13 cellular contexts compared by ENCODE assay signal in genomic region chr2:106130251-106130998, GRCh38.
DNase-seq lines count a peak whose midpoint lies in the region; ATAC-seq and TF ChIP-seq lines count a peak whose summit lies in the region.
"Had no signal": no experiment of that assay in that cellular context is flagged by ENCODE, and none has a peak within 500 bp of the region (broad histone marks: within the 10 kb centered on the region; RNA-seq: fewer than 3 reads in every experiment).

No MANE protein-coding gene starts in this region.

- H3K27ac Mint-ChIP-seq in MCF 10A (ENCODE audit: low read depth, unreplicated experiment), result no peak overlapping the region
- H3K27ac Mint-ChIP-seq in activated CD8-positive, alpha-beta memory T cell treated with anti-CD3 and anti-CD28 coated beads, Interleukin-2, amount 10 ng/mL, durations not matched to agents 7 days and 5 days, result no peak overlapping the region
- H3K27ac Mint-ChIP-seq: stimulated activated naive CD8-positive, alpha-beta T cell treated with anti-CD3 and anti-CD28 coated beads, Interleukin-15, Interleukin-2, amounts not matched to agents 100 ng/mL and 50 ng/mL, for 24 hours had no signal

- peaks cover 1% of the 10 kb centered on the region for H3K79me1 ChIP-seq in mesendoderm (ENCODE audit: low read length)

- peak overlapping the region; percentile 74 for H3K4ac ChIP-seq in mesendoderm (ENCODE audit: low read depth, low read length)

- H2BK15ac ChIP-seq in mesendoderm (replicated peaks; ENCODE audit: low read depth), result no peak overlapping the region

- no peak overlapping the region for H3K9ac ChIP-seq in BLaER1
- no peak overlapping the region for H3K9ac ChIP-seq in mesendoderm (ENCODE audit: low read length)

- no peak overlapping the region for H2BK5ac ChIP-seq in mesendoderm (ENCODE audit: low read length)

- no peaks in the 10 kb centered on the region for H3K79me2 ChIP-seq in mesendoderm (ENCODE audit: control insufficient read depth, insufficient read depth, low read length)

- peaks cover 50% of the 10 kb centered on the region for H3K36me3 ChIP-seq in BLaER1
- peaks cover 1% of the 10 kb centered on the region for H3K36me3 ChIP-seq in H7 (replicated peaks; ENCODE audit: control insufficient read depth, insufficient read depth, low read length)
- H3K36me3 ChIP-seq in mesendoderm (ENCODE audit: control insufficient read depth, insufficient read depth, low read length), result no peaks in the 10 kb centered on the region

- no TSS peak for BruUV-seq in MCF 10A (replicated peaks; lab: Mats Ljungman, UMichigan)

- peak overlapping the region; percentile 65; the same call in 1 of the 2 replicates for H3K27ac ChIP-seq in BLaER1
- no peak overlapping the region for H3K27ac ChIP-seq in mesendoderm (ENCODE audit: low read depth, low read length)
- H3K27ac ChIP-seq: heart right ventricle had no signal

- H3K9me3 Mint-ChIP-seq in MCF 10A (ENCODE audit: unreplicated experiment), result no peaks in the 10 kb centered on the region
- no peaks in the 10 kb centered on the region for H3K9me3 Mint-ChIP-seq in activated CD8-positive, alpha-beta memory T cell treated with anti-CD3 and anti-CD28 coated beads, Interleukin-2, amount 10 ng/mL, durations not matched to agents 7 days and 5 days (ENCODE audit: low read depth)
- H3K9me3 Mint-ChIP-seq: CD14-positive monocyte; stimulated activated naive CD8-positive, alpha-beta T cell treated with anti-CD3 and anti-CD28 coated beads, Interleukin-15, Interleukin-2, amounts not matched to agents 100 ng/mL and 50 ng/mL, for 24 hours had no signal

- H3K56ac ChIP-seq in mesendoderm (ENCODE audit: low read length), result peak overlapping the region; percentile 61

- peak overlapping the region; percentile 44 for H3K4me3 Mint-ChIP-seq in MCF 10A (ENCODE audit: unreplicated experiment)
- H3K4me3 Mint-ChIP-seq in activated CD8-positive, alpha-beta memory T cell treated with anti-CD3 and anti-CD28 coated beads, Interleukin-2, amount 10 ng/mL, durations not matched to agents 7 days and 5 days, result no peak overlapping the region
- H3K4me3 Mint-ChIP-seq: stimulated activated naive CD8-positive, alpha-beta T cell treated with anti-CD3 and anti-CD28 coated beads, Interleukin-15, Interleukin-2, amounts not matched to agents 100 ng/mL and 50 ng/mL, for 24 hours had no signal

- H4K20me1 ChIP-seq in BLaER1, result peaks cover 54% of the 10 kb centered on the region

- no peak for DNase-seq in H7
- DNase-seq in MCF 10A (ENCODE audit: unreplicated experiment), result peak; percentile 10
- peak; percentile 23 for DNase-seq in mesendoderm
- DNase-seq in NCI-H1694 treated with DMSO at 0.1 percent for 48 hours (lab: John Stamatoyannopoulos, UW), result no peak
- no peak for DNase-seq in activated CD8-positive, alpha-beta memory T cell treated with anti-CD3 and anti-CD28 coated beads, Interleukin-2, amount 10 ng/mL, durations not matched to agents 7 days and 5 days
- no peak for DNase-seq in GOT3 (lab: John Stamatoyannopoulos, UW)
- no peak for DNase-seq in effector CD8-positive, alpha-beta T cell (lab: John Stamatoyannopoulos, UW)
- DNase-seq: cerebellar nuclear complex, heart right ventricle, T-helper 9 cell had no signal

- H4K5ac ChIP-seq in mesendoderm (ENCODE audit: low read length), result no peak overlapping the region

- TF ChIP-seq CTCF in MCF 10A (IDR thresholded peaks at IDR 0.05; ENCODE audit: unreplicated experiment), result no peak

- no peaks in the 10 kb centered on the region for H3K9me3 ChIP-seq in BLaER1
- H3K9me3 ChIP-seq: heart right ventricle had no signal

- H2AK5ac ChIP-seq in mesendoderm (ENCODE audit: low read length), result no peak overlapping the region

- POLR2A ChIA-PET in MCF 10A (lab: Yijun Ruan, JAX), result interaction anchor here (1.4 kb wide), 1 partner anchor 63 kb away, joined by 9 read pairs; no protein-coding TSS in a partner anchor

- H2BK120ac ChIP-seq in mesendoderm (ENCODE audit: low read depth, low read length), result no peak overlapping the region

- H3K4me1 Mint-ChIP-seq in MCF 10A (ENCODE audit: insufficient read depth, unreplicated experiment), result peaks cover 6% of the 10 kb centered on the region
- H3K4me1 Mint-ChIP-seq in activated CD8-positive, alpha-beta memory T cell treated with anti-CD3 and anti-CD28 coated beads, Interleukin-2, amount 10 ng/mL, durations not matched to agents 7 days and 5 days, result peaks cover 23% of the 10 kb centered on the region
- H3K4me1 Mint-ChIP-seq: CD14-positive monocyte had no signal

- H3K23ac ChIP-seq in mesendoderm (ENCODE audit: low read length), result no peak overlapping the region

- no peaks in the 10 kb centered on the region for H3K36me3 Mint-ChIP-seq in MCF 10A (ENCODE audit: insufficient read depth, unreplicated experiment)
- H3K36me3 Mint-ChIP-seq in activated CD8-positive, alpha-beta memory T cell treated with anti-CD3 and anti-CD28 coated beads, Interleukin-2, amount 10 ng/mL, durations not matched to agents 7 days and 5 days, result peaks cover 34% of the 10 kb centered on the region

- peak overlapping the region; percentile 83 for H3K18ac ChIP-seq in mesendoderm (ENCODE audit: low read length)

- no peaks in the 10 kb centered on the region for H3K27me3 Mint-ChIP-seq in MCF 10A (ENCODE audit: insufficient read depth, unreplicated experiment)
- no peaks in the 10 kb centered on the region for H3K27me3 Mint-ChIP-seq in activated CD8-positive, alpha-beta memory T cell treated with anti-CD3 and anti-CD28 coated beads, Interleukin-2, amount 10 ng/mL, durations not matched to agents 7 days and 5 days
- H3K27me3 Mint-ChIP-seq: stimulated activated naive CD8-positive, alpha-beta T cell treated with anti-CD3 and anti-CD28 coated beads, Interleukin-15, Interleukin-2, amounts not matched to agents 100 ng/mL and 50 ng/mL, for 24 hours had no signal

- no peak for ATAC-seq in activated CD8-positive, alpha-beta memory T cell treated with anti-CD3 and anti-CD28 coated beads, Interleukin-2, amount 10 ng/mL, durations not matched to agents 7 days and 5 days

- H3K27me3 ChIP-seq in BLaER1 (no peaks in the 10 kb centered on the region), H7 (ENCODE audit: control insufficient read depth, insufficient read depth, low read length) (no peaks in the 10 kb centered on the region), mesendoderm (ENCODE audit: insufficient read depth, low read length, poor library complexity) (no peaks in the 10 kb centered on the region)
- H3K27me3 ChIP-seq: heart right ventricle had no signal

- H3K4me1 ChIP-seq in BLaER1 (peaks cover 20% of the 10 kb centered on the region), mesendoderm (ENCODE audit: control insufficient read depth, low read depth, low read length) (peaks cover 2% of the 10 kb centered on the region)

- intact Hi-C loops in MCF 10A (cut with micrococcal nuclease), result no loop called here

- H3K4me3 ChIP-seq in BLaER1 (no peak overlapping the region), H7 (ENCODE audit: insufficient read depth, low read depth, low read length) (peak overlapping the region; percentile 10; the same call in 1 of the 2 replicates), mesendoderm (ENCODE audit: low read length) (no peak overlapping the region)

- CTCF ChIA-PET in MCF 10A (lab: Yijun Ruan, JAX), result interaction anchor here (0.6 kb wide), 1 partner anchor 9 kb away, joined by 3 read pairs; no protein-coding TSS in a partner anchor
- CTCF ChIA-PET in activated CD8-positive, alpha-beta memory T cell treated with anti-CD3 and anti-CD28 coated beads, Interleukin-2, amount 10 ng/mL, durations not matched to agents 7 days and 5 days (lab: Charles Lee), result no interaction called here

- H3K4me2 ChIP-seq in BLaER1 (peak overlapping the region; percentile 46), mesendoderm (ENCODE audit: low read length) (no peak overlapping the region)

- no CpG with 5 or more reads among the region's 13 CpGs for WGBS in mesendoderm (ENCODE audit: extremely low coverage, insufficient coverage, low lambda C conversion rate)

- H4K8ac ChIP-seq in mesendoderm (ENCODE audit: low read depth, low read length), result no peak overlapping the region

Comparison
In these comparisons a context has a peak if more than half of its experiments do, and no peak if none do; other contexts are left out.
1. DNase-seq: peak in MCF 10A (single experiment) and mesendoderm (single experiment); none in H7 (single experiment), NCI-H1694 treated with DMSO at 0.1 percent for 48 hours (single experiment), activated CD8-positive, alpha-beta memory T cell treated with anti-CD3 and anti-CD28 coated beads, Interleukin-2, amount 10 ng/mL, durations not matched to agents 7 days and 5 days (single experiment), GOT3 (single experiment) and effector CD8-positive, alpha-beta T cell (single experiment).